8 cellular contexts compared by ENCODE assay signal in the genomic region with DNA sequence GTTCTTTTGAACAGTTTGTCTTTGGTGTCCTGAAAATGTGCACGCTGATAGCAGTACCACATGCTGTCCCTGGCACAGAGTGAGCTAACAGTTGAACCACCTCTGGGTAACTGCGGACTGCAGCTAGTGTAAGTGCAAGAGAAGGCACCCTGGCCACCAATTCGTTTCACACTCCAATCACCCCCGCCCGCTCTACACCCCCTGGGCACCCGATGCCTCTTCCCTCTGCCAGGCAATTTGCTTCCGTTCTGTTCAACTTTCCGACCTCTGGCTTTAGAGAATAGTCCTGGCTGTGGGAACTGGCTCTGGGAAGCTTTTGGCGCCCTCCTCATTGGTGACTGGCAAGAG. TPM values are rescaled to one million over a fixed set of nuclear protein-coding genes. Genes with fewer than 3 reads are reported as not detected.
DNase-seq lines count a peak whose midpoint lies in the region; ATAC-seq and FAIRE-seq lines count a peak whose summit lies in the region.

No MANE protein-coding gene starts in this region.

- H3K27me3 ChIP-seq in ACC112 (ENCODE audit: insufficient read depth, low read length), result no peaks in the 10 kb centered on the region

- H3K4me3 ChIP-seq in ACC112 (ENCODE audit: low read depth, low read length), result peak overlapping the region; percentile 83
- H3K4me3 ChIP-seq in skeletal muscle cell (ENCODE audit: low read depth, low read length), result peak overlapping the region; percentile 71

- ATAC-seq in GM19351 (IDR thresholded peaks at IDR 0.05; ENCODE audit: unreplicated experiment) (peak; percentile 18), HG03457 (IDR thresholded peaks at IDR 0.05; ENCODE audit: unreplicated experiment) (peak; percentile 11)

- H3K4me1 ChIP-seq in ACC112 (ENCODE audit: control insufficient read depth, insufficient read depth, low read length, unreplicated experiment), result peaks cover 43% of the 10 kb centered on the region

- DNase-seq in activated T-cell treated with anti-CD3 and anti-CD28 coated beads for 48 hours (ENCODE audit: low read depth), result peak; percentile 32
- peak; percentile 13 to 34 for DNase-seq in frontal cortex (ENCODE audit: low spot score in 2 of 2)
- no peak for DNase-seq in skeletal muscle cell (ENCODE audit: low read depth)
- DNase-seq in NCI-H187 (lab: John Stamatoyannopoulos, UW), result no peak
- DNase-seq in effector CD4-positive, alpha-beta T cell, result no peak

- no peak for FAIRE-seq in frontal cortex (lab: Jason Lieb, UNC)

- H3K79me2 ChIP-seq in ACC112 (ENCODE audit: control insufficient read depth, insufficient read depth, low read length, unreplicated experiment), result peaks cover 74% of the 10 kb centered on the region

- peaks cover 4% of the 10 kb centered on the region; the same call in 1 of the 2 replicates for H3K36me3 ChIP-seq in ACC112 (ENCODE audit: insufficient read depth, low read length)

- peak overlapping the region; percentile 62 for H3K27ac ChIP-seq in ACC112 (ENCODE audit: low read depth, low read length)

- H2AFZ ChIP-seq in ACC112 (ENCODE audit: low read length, unreplicated experiment), result peak overlapping the region; percentile 1

RNA-seq across cellular contexts. Expression of a gene that starts 1.4 kb away (rescaled TPM):
- total RNA-seq in frontal cortex, result 10.2 TPM

Comparison
In these comparisons a context has a peak if more than half of its experiments do, and no peak if none do; other contexts are left out.
1. DNase-seq: peak in activated T-cell treated with anti-CD3 and anti-CD28 coated beads for 48 hours (single experiment) and frontal cortex (2 of 2); none in skeletal muscle cell (single experiment), NCI-H187 (0 of 2) and effector CD4-positive, alpha-beta T cell (single experiment).